Comparison of ENCODE assay signal across 21 cellular contexts in the genomic region with DNA sequence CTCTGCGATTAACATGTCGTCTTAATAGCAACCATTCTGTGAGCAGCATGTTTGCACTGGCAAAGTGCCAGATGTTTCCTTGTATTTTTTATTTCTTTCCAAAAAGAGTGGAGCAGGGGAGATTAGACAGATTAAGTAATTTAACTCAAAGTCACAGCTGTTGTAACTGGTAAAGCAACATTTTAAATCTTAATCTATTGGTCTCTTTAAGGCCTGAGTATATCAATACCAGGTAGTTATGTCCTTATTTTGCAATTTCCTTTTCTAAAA. TPM values are rescaled to one million over a fixed set of nuclear protein-coding genes. Genes with fewer than 3 reads are reported as not detected.
DNase-seq lines count a peak whose midpoint lies in the region; ATAC-seq and TF ChIP-seq lines count a peak whose summit lies in the region.
"Had no signal": no experiment of that assay in that cellular context is flagged by ENCODE, and none has a peak within 500 bp of the region (broad histone marks: within the 10 kb centered on the region; RNA-seq: fewer than 3 reads in every experiment).

No MANE protein-coding gene starts in this region.

- WGBS in transverse colon (ENCODE audit: low coverage in 1 of 2), 2 donors: 55 to 61% methylated on average over 2 of the region's 2 CpGs

- in situ Hi-C loops in transverse colon (cut with MboI; ENCODE audit: low pct_ligation_motif_present in 1 of 4, low pct_unique_long_range_greater_than_20kb in 1 of 4, low sequenced_read_pairs in 3 of 4): loop anchor here in 3 of 4 donors (10.0 to 25.0 kb wide), 2 partner anchors 632 to 634 kb away; no protein-coding TSS in a partner anchor

- H3K4me3 ChIP-seq in transverse colon: no peak overlapping the region
- H3K4me3 ChIP-seq: A549, left ventricle myocardium inferior, upper lobe of left lung had no signal

- ATAC-seq in GM19395 (IDR thresholded peaks at IDR 0.05; ENCODE audit: unreplicated experiment): no peak
- ATAC-seq: A549; activated T-helper 17 cell treated with anti-CD3 and anti-CD28 coated beads, Interleukin-2, amount 50 U/mL, for 72 hours; naive thymus-derived CD8-positive, alpha-beta T cell had no signal

- no peak for TF ChIP-seq POLR2A in transverse colon (IDR thresholded peaks at IDR 0.05)

- no peaks in the 10 kb centered on the region for H3K36me3 ChIP-seq in transverse colon
- H3K36me3 ChIP-seq: left ventricle myocardium inferior, upper lobe of left lung had no signal

- H3K27me3 ChIP-seq in transverse colon: no peaks in the 10 kb centered on the region
- H3K27me3 ChIP-seq: upper lobe of left lung had no signal

- DNase-seq in NCI-H2227 treated with DMSO at 0.1 percent for 48 hours (lab: John Stamatoyannopoulos, UW) (peak; percentile 5), NCI-H2227 (lab: John Stamatoyannopoulos, UW; ENCODE audit: unreplicated experiment) (no peak), NCI-H1105 treated with DMSO at 0.1 percent for 48 hours (lab: John Stamatoyannopoulos, UW) (peak; percentile 91), NCI-H748 treated with DMSO at 0.1 percent for 48 hours (lab: John Stamatoyannopoulos, UW) (peak; percentile 62), left kidney (ENCODE audit: low read depth, low spot score) (peak; percentile 65), transverse colon (no peak)
- no peak for DNase-seq in activated CD8-positive, alpha-beta memory T cell treated with anti-CD3 and anti-CD28 coated beads, Interleukin-2, amount 50 U/mL, for 4 hours
- DNase-seq: activated B cell treated with CpG ODN at 0.5 μM for 24 hours; activated CD4-positive, alpha-beta T cell treated with anti-CD3 and anti-CD28 coated beads, Interleukin-2, amount 50 U/mL, for 4 hours; H9; left ventricle myocardium inferior; naive thymus-derived CD8-positive, alpha-beta T cell; NCI-H510A; occipital lobe; small intestine; stimulated activated CD4-positive, alpha-beta T cell treated with anti-CD3 and anti-CD28 coated beads, Interleukin-1b, Interleukin-23, amount 100 ng/mL, for 48 hours; upper lobe of left lung had no signal

- no peaks in the 10 kb centered on the region for H3K4me1 ChIP-seq in transverse colon
- H3K4me1 ChIP-seq: A549, left ventricle myocardium inferior, upper lobe of left lung had no signal

- no peak for TF ChIP-seq EP300 in transverse colon (IDR thresholded peaks at IDR 0.05; ENCODE audit: low read depth)

- no peak for TF ChIP-seq CTCF in transverse colon (IDR thresholded peaks at IDR 0.05)

- no peak overlapping the region for H3K27ac ChIP-seq in transverse colon
- H3K27ac ChIP-seq: A549, HL-60, left ventricle myocardium inferior, upper lobe of left lung had no signal

- intact Hi-C loops in transverse colon (cut with DNase I; ENCODE audit: low total_unique reads): loop anchor here (5.0 kb wide), 1 partner anchor 627 kb away; no protein-coding TSS in a partner anchor

- H3K9me3 ChIP-seq in transverse colon: no peaks in the 10 kb centered on the region
- H3K9me3 ChIP-seq: A549, left ventricle myocardium inferior, upper lobe of left lung had no signal

RNA-seq across cellular contexts. Expression of a gene that starts 56.9 kb away (rescaled TPM):
- 100 to 1,000 TPM in 1 of 4 donors, 10 to 100 TPM in 3; 10.5 to 135 (median 74.9) TPM for total RNA-seq in transverse colon

Comparison
In these comparisons a context has a peak if more than half of its experiments do, and no peak if none do; other contexts are left out.
1. DNase-seq: peak in NCI-H2227 treated with DMSO at 0.1 percent for 48 hours (single experiment), NCI-H1105 treated with DMSO at 0.1 percent for 48 hours (single experiment), NCI-H748 treated with DMSO at 0.1 percent for 48 hours (single experiment) and left kidney (single experiment); none in NCI-H2227 (single experiment), transverse colon (single experiment) and activated CD8-positive, alpha-beta memory T cell treated with anti-CD3 and anti-CD28 coated beads, Interleukin-2, amount 50 U/mL, for 4 hours (single experiment).